ENCODE assay signal across 20 cellular contexts in the genomic region with DNA sequence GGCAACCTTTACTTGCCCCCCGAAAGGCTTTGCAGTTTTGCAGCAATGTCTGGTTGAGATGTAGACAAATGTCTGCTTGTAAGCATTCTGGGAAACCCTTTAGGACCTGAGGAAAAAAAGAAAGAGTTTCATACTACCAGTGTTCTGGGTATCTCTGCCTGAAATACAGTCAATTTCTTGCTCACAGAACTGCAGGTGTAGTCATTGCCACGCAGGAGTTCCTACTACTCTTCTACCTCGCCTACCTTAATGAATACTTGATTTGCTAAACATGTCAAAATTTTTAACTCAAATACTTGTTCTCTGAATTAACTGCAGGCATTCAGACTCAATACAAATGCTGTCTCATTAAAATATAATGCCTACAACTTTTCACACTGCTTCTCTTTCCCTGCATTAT.
"Had no signal": no experiment of that assay in that cellular context is flagged by ENCODE, and none has a peak within 500 bp of the region (broad histone marks: within the 10 kb centered on the region; RNA-seq: fewer than 3 reads in every experiment).

No MANE protein-coding gene starts in this region.

- ATAC-seq: effector memory CD8-positive, alpha-beta T cell; esophagus mucosa; foreskin keratinocyte; gastrocnemius medialis; gastroesophageal sphincter; heart left ventricle; heart right ventricle had no signal

- DNase-seq: colonic mucosa; cortex of kidney; dermis blood vessel endothelial cell; dorsolateral prefrontal cortex; effector CD4-positive, alpha-beta T cell; effector CD8-positive, alpha-beta T cell; effector memory CD4-positive, alpha-beta T cell; effector memory CD8-positive, alpha-beta T cell; endodermal cell; erythroblast; esophagus squamous epithelium; foreskin fibroblast; foreskin keratinocyte; foreskin melanocyte; gastrocnemius medialis; glutamatergic neuron; heart left ventricle; heart right ventricle had no signal
